Comparison of ENCODE assay signal across 8 cellular contexts in genomic region chr22:32796865-32797573, GRCh38. TPM values are rescaled to one million over a fixed set of nuclear protein-coding genes. Genes with fewer than 3 reads are reported as not detected.
DNase-seq lines count a peak whose midpoint lies in the region; ATAC-seq, FAIRE-seq and TF ChIP-seq lines count a peak whose summit lies in the region.

No MANE protein-coding gene starts in this region.

- no TSS peak for BruUV-seq in mammary epithelial cell (replicated peaks; lab: Mats Ljungman, UMichigan)

- DNase-seq in D721Med (ENCODE audit: insufficient read length, low spot score) (peak; percentile 24), mammary epithelial cell (peak; percentile 48), kidney (peak; percentile 86)
- DNase-seq in stimulated activated CD4-positive, alpha-beta T cell treated with anti-CD3 and anti-CD28 coated beads, Interleukin-2, amount 100 ng/mL, for 24 hours, result peak; percentile 62 to 66

- TF ChIP-seq CTCF in D721Med (IDR thresholded peaks at IDR 0.05; ENCODE audit: insufficient read depth, missing control alignments) (peak; percentile 90), Loucy (conservative IDR thresholded peaks at IDR 0.05; ENCODE audit: low read length) (peak; percentile 90), WI38 (IDR thresholded peaks at IDR 0.05; ENCODE audit: low read depth, low read length) (peak; percentile 90), mammary epithelial cell (conservative IDR thresholded peaks at IDR 0.05 in 1 of 2, IDR thresholded peaks at IDR 0.05 in 1 of 2; ENCODE audit: extremely low read depth in 1 of 2, insufficient read depth in 1 of 2, low read depth in 1 of 2, low read length in 2 of 2) (peak; percentile 96), kidney (IDR thresholded peaks at IDR 0.05; ENCODE audit: borderline replicate concordance, extremely low read depth, insufficient read depth) (peak; percentile 94)

- in situ Hi-C loops in mammary epithelial cell (cut with MboI; ENCODE audit: low sequenced_read_pairs in 2 of 2), result loop anchor here (5.0 kb wide), 3 partner anchors 135 to 270 kb away; no protein-coding TSS in a partner anchor

- H3K36me3 ChIP-seq in Loucy (ENCODE audit: insufficient read depth, low read length), result no peaks in the 10 kb centered on the region
- no peaks in the 10 kb centered on the region for H3K36me3 ChIP-seq in mammary epithelial cell (ENCODE audit: insufficient read depth, low read length)
- no peaks in the 10 kb centered on the region for H3K36me3 ChIP-seq in kidney (ENCODE audit: control insufficient read depth in 1 of 2, insufficient read depth in 2 of 2, low read length in 2 of 2)

- H2AFZ ChIP-seq in Loucy (ENCODE audit: low read length) (peak overlapping the region; percentile 22; the same call in 1 of the 2 replicates), mammary epithelial cell (ENCODE audit: low read depth, low read length) (peak overlapping the region; percentile 74)

- CTCF ChIA-PET in mammary epithelial cell (lab: Charles Lee; ENCODE audit: low non-redundant PET), result interaction anchor here (0.5 to 1.5 kb wide), 8 partner anchors 10 to 267 kb away, joined by 3 to 46 read pairs (median 5); no protein-coding TSS in a partner anchor

- no peaks in the 10 kb centered on the region for H3F3A ChIP-seq in Loucy (ENCODE audit: low read depth)

- FAIRE-seq in D721Med (lab: Jason Lieb, UNC), result no peak
- no peak for FAIRE-seq in kidney (lab: Jason Lieb, UNC)

- H3K9ac ChIP-seq in Loucy (ENCODE audit: low read depth, low read length, poor library complexity, severe bottlenecking) (no peak overlapping the region), mammary epithelial cell (ENCODE audit: insufficient read depth, low read length) (no peak overlapping the region), kidney (ENCODE audit: low read length in 2 of 2) (no peak overlapping the region)

- H4K20me1 ChIP-seq in Loucy (ENCODE audit: insufficient read depth, low read length, poor library complexity, severe bottlenecking), result no peaks in the 10 kb centered on the region
- no peaks in the 10 kb centered on the region for H4K20me1 ChIP-seq in mammary epithelial cell (ENCODE audit: insufficient read depth, low read length)

- H3K4me1 ChIP-seq in Loucy (ENCODE audit: insufficient read depth, low read length, poor library complexity, severe bottlenecking) (no peaks in the 10 kb centered on the region), mammary epithelial cell (ENCODE audit: insufficient read depth, low read length) (peaks cover 11% of the 10 kb centered on the region), kidney (ENCODE audit: control insufficient read depth in 1 of 2, insufficient read depth in 1 of 2, low read depth in 1 of 2, low read length in 2 of 2) (peaks cover 6% of the 10 kb centered on the region in 2 donors)

- H3K79me2 ChIP-seq in Loucy (ENCODE audit: insufficient read depth, low read length) (no peaks in the 10 kb centered on the region), mammary epithelial cell (ENCODE audit: insufficient read depth, low read length) (peaks cover 6% of the 10 kb centered on the region)

- 8% methylated on average over 15 of the region's 17 CpGs for WGBS in mammary epithelial cell (ENCODE audit: low coverage, missing lambda C conversion rate)

- H3K27me3 ChIP-seq in Loucy (ENCODE audit: insufficient read depth, low read length, poor library complexity, severe bottlenecking) (no peaks in the 10 kb centered on the region), mammary epithelial cell (ENCODE audit: insufficient read depth, low read length) (no peaks in the 10 kb centered on the region)

- no peak overlapping the region for H3K27ac ChIP-seq in mammary epithelial cell (ENCODE audit: insufficient read depth, low read depth, low read length)
- H3K27ac ChIP-seq in kidney (ENCODE audit: low read depth in 2 of 2, low read length in 2 of 2), result no peak overlapping the region

- intact Hi-C loops in mammary epithelial cell (cut with micrococcal nuclease) (loop anchor here (1.0 kb wide), 3 partner anchors 137 to 268 kb away; no protein-coding TSS in a partner anchor), kidney (cut with DNase I) (loop anchor here (5.0 to 10.0 kb wide), 2 partner anchors 142 to 270 kb away; no protein-coding TSS in a partner anchor)

- H3K9me3 ChIP-seq in Loucy (ENCODE audit: insufficient read depth, low read depth, low read length) (no peaks in the 10 kb centered on the region), mammary epithelial cell (replicated peaks; ENCODE audit: insufficient read depth, low read length) (no peaks in the 10 kb centered on the region), kidney (ENCODE audit: control insufficient read depth in 1 of 2, low read length in 2 of 2) (no peaks in the 10 kb centered on the region)

- no peak for ATAC-seq in HG02571 (IDR thresholded peaks at IDR 0.05; ENCODE audit: unreplicated experiment)
- ATAC-seq in HG03342 (IDR thresholded peaks at IDR 0.05; ENCODE audit: unreplicated experiment), result no peak

- H3K4me2 ChIP-seq in Loucy (ENCODE audit: low read depth, low read length, poor library complexity, severe bottlenecking) (no peak overlapping the region), mammary epithelial cell (ENCODE audit: insufficient read depth, low read depth, low read length) (peak overlapping the region; percentile 55)

- H3K4me3 ChIP-seq in Loucy (ENCODE audit: low read length, poor library complexity, severe bottlenecking) (no peak overlapping the region), WI38 (ENCODE audit: low read depth, low read length) (no peak overlapping the region), mammary epithelial cell (replicated peaks in 1 of 3; ENCODE audit: insufficient read depth in 1 of 3, low read depth in 2 of 3, low read length in 3 of 3) (peak overlapping the region in 1 of 3 experiments; percentile 3), kidney (ENCODE audit: low read length in 2 of 2) (no peak overlapping the region)

- dilution Hi-C loops in mammary epithelial cell (cut with HindIII; ENCODE audit: low sequenced_read_pairs), result no loop called here

- H3K9me2 ChIP-seq in Loucy (replicated peaks; ENCODE audit: low read depth, low read length), result no peaks in the 10 kb centered on the region

RNA-seq across cellular contexts. Expression of gene TIMP3, which starts 4.5 kb away (rescaled TPM):
- 100 to 1,000 TPM; 118 to 521 TPM for total RNA-seq in mammary epithelial cell
- polyA plus RNA-seq in mammary epithelial cell, result 105 TPM
- 154 TPM for polyA minus RNA-seq in mammary epithelial cell
- total RNA-seq in kidney, result 818 TPM
- 198 TPM for polyA plus RNA-seq in kidney (ENCODE audit: insufficient read depth, low read depth, low replicate concordance)

Comparison
In these comparisons a context has a peak if more than half of its experiments do, and no peak if none do; other contexts are left out.
1. DNase-seq: peak in every context shown above with its lines; median percentile 86 in kidney; 64 in stimulated activated CD4-positive, alpha-beta T cell treated with anti-CD3 and anti-CD28 coated beads, Interleukin-2, amount 100 ng/mL, for 24 hours; 48 in mammary epithelial cell; 24 in D721Med.